Comparison of ENCODE assay signal across 26 cellular contexts in the genomic region with DNA sequence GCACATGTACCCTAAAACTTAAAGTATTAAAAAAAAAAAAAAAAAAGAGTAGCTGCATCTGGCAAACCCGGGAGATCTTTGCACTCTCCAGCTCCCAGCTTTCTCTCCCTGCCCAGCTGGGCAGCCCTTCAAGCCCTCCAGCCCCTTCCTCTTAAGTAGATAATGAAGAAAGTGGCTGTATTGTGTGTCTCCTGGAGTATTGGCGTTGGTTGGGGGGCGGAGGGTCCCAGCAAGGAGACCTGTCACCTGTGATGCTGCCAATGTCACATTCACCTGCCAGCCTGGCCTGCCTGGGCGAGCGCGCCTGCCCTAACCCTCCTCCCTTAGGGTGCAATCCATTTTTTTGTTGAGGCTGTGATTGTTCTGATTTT. TPM values are rescaled to one million over a fixed set of nuclear protein-coding genes. Genes with fewer than 3 reads are reported as not detected.
DNase-seq lines count a peak whose midpoint lies in the region; ATAC-seq, FAIRE-seq and TF ChIP-seq lines count a peak whose summit lies in the region.
"Had no signal": no experiment of that assay in that cellular context is flagged by ENCODE, and none has a peak within 500 bp of the region (broad histone marks: within the 10 kb centered on the region; RNA-seq: fewer than 3 reads in every experiment).

No MANE protein-coding gene starts in this region.

- peak overlapping the region; percentile 25 for H3K4me3 Mint-ChIP-seq in natural killer cell
- no peak overlapping the region for H3K4me3 Mint-ChIP-seq in natural killer cell treated with Interleukin-12 subunit alpha and Interleukin-12 subunit beta and Interleukin-15 and Interleukin-18, amount 100 ng/mL, for 72 hours
- H3K4me3 Mint-ChIP-seq in neural progenitor cell: peak overlapping the region; percentile 69

- H3K27ac ChIP-seq in hepatocyte (no peak overlapping the region), neural progenitor cell (no peak overlapping the region)
- H3K27ac ChIP-seq: HL-60, PC-9, SK-N-MC had no signal

- H3K4me3 ChIP-seq in hepatocyte (no peak overlapping the region), neural progenitor cell (no peak overlapping the region)
- H3K4me3 ChIP-seq: GM12878, PC-9, SK-N-MC had no signal

- H3K27me3 ChIP-seq in hepatocyte (peaks cover 6% of the 10 kb centered on the region), neural progenitor cell (peaks cover 73% of the 10 kb centered on the region)

- H3K4me1 Mint-ChIP-seq in natural killer cell (no peaks in the 10 kb centered on the region), neural progenitor cell (peaks cover 9% of the 10 kb centered on the region)
- peaks cover 0 to 8% of the 10 kb centered on the region in 2 donors for H3K4me1 Mint-ChIP-seq in natural killer cell treated with Interleukin-12 subunit alpha and Interleukin-12 subunit beta and Interleukin-15 and Interleukin-18, amount 100 ng/mL, for 72 hours (ENCODE audit: low read depth in 2 of 2)

- no peak for FAIRE-seq in D721Med (lab: Jason Lieb, UNC)
- FAIRE-seq: GM12878 had no signal

- H3K4me2 ChIP-seq in hepatocyte (peak overlapping the region; percentile 83), neural progenitor cell (no peak overlapping the region)
- H3K4me2 ChIP-seq: PC-9 had no signal

- H3K36me3 Mint-ChIP-seq in natural killer cell (no peaks in the 10 kb centered on the region), neural progenitor cell (no peaks in the 10 kb centered on the region)
- no peaks in the 10 kb centered on the region for H3K36me3 Mint-ChIP-seq in natural killer cell treated with Interleukin-12 subunit alpha and Interleukin-12 subunit beta and Interleukin-15 and Interleukin-18, amount 100 ng/mL, for 72 hours

- H3K27ac Mint-ChIP-seq in natural killer cell (no peak overlapping the region), neural progenitor cell (no peak overlapping the region)
- H3K27ac Mint-ChIP-seq in natural killer cell treated with Interleukin-12 subunit alpha and Interleukin-12 subunit beta and Interleukin-15 and Interleukin-18, amount 100 ng/mL, for 72 hours: no peak overlapping the region

- H2AFZ ChIP-seq in hepatocyte (no peak overlapping the region), neural progenitor cell (replicated peaks) (no peak overlapping the region)
- H2AFZ ChIP-seq: PC-9 had no signal

- H3K79me2 ChIP-seq in hepatocyte: peaks cover 40% of the 10 kb centered on the region
- no peaks in the 10 kb centered on the region for H3K79me2 ChIP-seq in neural progenitor cell (ENCODE audit: low read depth)

- DNase-seq in natural killer cell (no peak), hepatocyte (ENCODE audit: low spot score) (no peak), neural progenitor cell (ENCODE audit: low spot score) (no peak), D721Med (ENCODE audit: insufficient read length, low spot score) (no peak), cortex of kidney (lab: John Stamatoyannopoulos, UW) (no peak)
- DNase-seq in natural killer cell treated with Interleukin-12 subunit alpha and Interleukin-12 subunit beta and Interleukin-15 and Interleukin-18, amount 100 ng/mL, for 72 hours (ENCODE audit: low spot score): no peak
- no peak for DNase-seq in activated effector memory CD4-positive, alpha-beta T cell treated with anti-CD3 and anti-CD28 coated beads, Interleukin-2, amount 50 U/mL, for 16 hours
- DNase-seq: 8988T, C1 segment of cervical spinal cord, DMS 273 treated with DMSO at 0.1 percent for 48 hours, DND-41, H7, KBM-7, MM.1S, NCI-H1048, NCI-H1436, NCI-H187 treated with DMSO at 0.1 percent for 48 hours, NCI-H510A, PC-9, RPMI8226, SHP77 treated with DMSO at 0.1 percent for 48 hours had no signal

- peaks cover 14% of the 10 kb centered on the region for H3F3A ChIP-seq in neural progenitor cell (ENCODE audit: low read depth)

- H3K36me3 ChIP-seq in hepatocyte (replicated peaks; ENCODE audit: insufficient read depth, low read depth): no peaks in the 10 kb centered on the region
- no peaks in the 10 kb centered on the region for H3K36me3 ChIP-seq in neural progenitor cell

- ATAC-seq in natural killer cell: no peak
- no peak for ATAC-seq in natural killer cell treated with Interleukin-12 subunit alpha and Interleukin-12 subunit beta and Interleukin-15 and Interleukin-18, amount 100 ng/mL, for 72 hours
- ATAC-seq in activated CD4-positive, CD25-positive, alpha-beta regulatory T cell treated with anti-CD3 and anti-CD28 coated beads, Interleukin-2, amount 50 U/mL, for 24 hours: no peak
- ATAC-seq: GM12878 had no signal

- no peak overlapping the region for H3K9ac ChIP-seq in neural progenitor cell

- TF ChIP-seq CTCF in natural killer cell (IDR thresholded peaks at IDR 0.05) (no peak), hepatocyte (IDR thresholded peaks at IDR 0.05; ENCODE audit: poor library complexity) (no peak), neural progenitor cell (IDR thresholded peaks at IDR 0.05) (no peak), D721Med (IDR thresholded peaks at IDR 0.05; ENCODE audit: insufficient read depth, missing control alignments) (no peak)

- H4K20me1 ChIP-seq in hepatocyte (ENCODE audit: insufficient read depth, poor library complexity, severe bottlenecking) (peaks cover 7% of the 10 kb centered on the region), neural progenitor cell (ENCODE audit: low read depth) (no peaks in the 10 kb centered on the region)

- H3K27me3 Mint-ChIP-seq in natural killer cell (ENCODE audit: low read depth in 2 of 2): peaks cover 64 to 76% of the 10 kb centered on the region in 2 donors
- peaks cover 46 to 64% of the 10 kb centered on the region in 2 donors for H3K27me3 Mint-ChIP-seq in natural killer cell treated with Interleukin-12 subunit alpha and Interleukin-12 subunit beta and Interleukin-15 and Interleukin-18, amount 100 ng/mL, for 72 hours
- H3K27me3 Mint-ChIP-seq in neural progenitor cell (ENCODE audit: insufficient read depth, low read depth): peaks cover 39% of the 10 kb centered on the region

- peaks cover 21% of the 10 kb centered on the region for H3K4me1 ChIP-seq in hepatocyte (ENCODE audit: insufficient read depth)
- no peaks in the 10 kb centered on the region for H3K4me1 ChIP-seq in neural progenitor cell

- intact Hi-C loops in natural killer cell (cut with micrococcal nuclease): no loop called here

- no peaks in the 10 kb centered on the region for H3K9me2 ChIP-seq in hepatocyte (replicated peaks; ENCODE audit: insufficient read depth)

- 88% methylated on average over 6 of the region's 6 CpGs for WGBS in hepatocyte (ENCODE audit: low lambda C conversion rate, missing lambda C conversion rate)

- H3K9me3 ChIP-seq in hepatocyte (ENCODE audit: low read depth): no peaks in the 10 kb centered on the region
- no peaks in the 10 kb centered on the region for H3K9me3 ChIP-seq in neural progenitor cell (ENCODE audit: low read depth)

- H3K9me3 Mint-ChIP-seq in natural killer cell (no peaks in the 10 kb centered on the region), neural progenitor cell (no peaks in the 10 kb centered on the region)
- no peaks in the 10 kb centered on the region for H3K9me3 Mint-ChIP-seq in natural killer cell treated with Interleukin-12 subunit alpha and Interleukin-12 subunit beta and Interleukin-15 and Interleukin-18, amount 100 ng/mL, for 72 hours

RNA-seq across cellular contexts. Expression of gene C2orf72, which starts 2.0 kb away (rescaled TPM):
- total RNA-seq in natural killer cell (not detected), hepatocyte (108 and 112 TPM in 2 replicates), neural progenitor cell (ENCODE audit: low replicate concordance) (2.4 TPM in 2 replicates)
- total RNA-seq in natural killer cell treated with Interleukin-12 subunit alpha and Interleukin-12 subunit beta and Interleukin-15 and Interleukin-18, amount 100 ng/mL, for 72 hours: 1 to 10 TPM in 1 of 2 donors, under 1 TPM in 1; 0.36 to 2.2 TPM
- 64.1 and 86.9 TPM in 2 replicates for polyA plus RNA-seq in hepatocyte
- total RNA-seq: PC-9 had no signal

RNA-seq across cellular contexts. Expression of gene PSMD1, which starts 17.4 kb away (rescaled TPM):
- total RNA-seq in natural killer cell (10 to 100 TPM; 44.1 to 54.9 (median 49.7) TPM), hepatocyte (92.9 and 93.6 TPM in 2 replicates), neural progenitor cell (ENCODE audit: low replicate concordance) (101 and 132 TPM in 2 replicates)
- total RNA-seq in natural killer cell treated with Interleukin-12 subunit alpha and Interleukin-12 subunit beta and Interleukin-15 and Interleukin-18, amount 100 ng/mL, for 72 hours: 100 to 1,000 TPM; 151 to 153 TPM
- 96.3 and 106 TPM in 2 replicates for polyA plus RNA-seq in hepatocyte

RNA-seq across cellular contexts. Expression of gene SPATA3, which starts 43.4 kb away (rescaled TPM):
- total RNA-seq in natural killer cell (not detected), hepatocyte (not detected in 2 replicates), neural progenitor cell (ENCODE audit: low replicate concordance) (not detected in 2 replicates)
- under 1 TPM in 1 of 2 donors, not detected in 1; 0.50 TPM for total RNA-seq in natural killer cell treated with Interleukin-12 subunit alpha and Interleukin-12 subunit beta and Interleukin-15 and Interleukin-18, amount 100 ng/mL, for 72 hours
- not detected in 2 replicates for polyA plus RNA-seq in hepatocyte
- total RNA-seq: GM12878, H7, HT-29, PC-9 had no signal
- polyA plus RNA-seq: GM12878 had no signal

Comparison
In these comparisons a context has a peak if more than half of its experiments do, and no peak if none do; other contexts are left out.
1. RNA of gene C2orf72, which starts 2.0 kb away (total RNA-seq): 108 to 112 TPM in hepatocyte; 2.4 TPM in neural progenitor cell, 0.36 to 2.2 TPM in natural killer cell treated with Interleukin-12 subunit alpha and Interleukin-12 subunit beta and Interleukin-15 and Interleukin-18, amount 100 ng/mL, for 72 hours and not detected in natural killer cell; every median in the first group is over 10 times any median in the second.